ENCODE assay signal across 10 cellular contexts in the genomic region with DNA sequence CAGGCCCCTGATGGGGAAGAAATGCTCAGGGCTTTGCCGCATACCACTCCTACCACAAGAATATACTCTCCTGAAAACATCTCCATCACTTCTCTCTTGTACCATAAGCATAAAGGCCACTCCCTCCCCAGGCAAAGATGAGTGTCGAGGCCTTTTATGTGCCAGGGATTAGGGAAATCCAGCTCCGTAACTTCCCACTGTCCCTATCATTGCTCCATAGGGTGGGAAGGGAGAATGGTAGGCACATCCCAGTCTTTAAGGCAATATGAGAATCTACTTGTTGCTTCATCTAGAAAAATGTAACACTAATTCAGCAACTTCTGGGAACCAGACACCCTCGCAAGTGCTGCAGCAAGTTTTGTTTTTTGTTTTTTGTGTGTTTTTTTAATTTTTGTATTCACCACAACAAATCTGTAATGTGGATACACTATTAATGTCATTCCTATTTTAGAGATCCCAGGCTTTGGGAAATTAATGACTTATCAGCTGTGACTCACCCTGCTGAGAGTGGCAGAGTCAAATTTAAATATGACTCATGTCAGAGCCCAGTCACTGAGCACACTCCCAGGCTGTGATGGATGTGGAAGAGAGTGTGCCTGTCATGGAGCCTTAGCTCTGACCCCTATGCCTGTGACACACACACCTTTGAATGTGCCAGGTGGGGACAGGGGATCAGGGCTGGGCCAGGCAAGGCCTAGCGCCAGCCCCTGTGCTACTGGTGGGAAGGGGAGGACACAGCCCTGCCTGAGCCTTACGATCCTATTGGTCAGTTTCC. TPM values are rescaled to one million over a fixed set of nuclear protein-coding genes. Genes with fewer than 3 reads are reported as not detected.
DNase-seq lines count a peak whose midpoint lies in the region; ATAC-seq and TF ChIP-seq lines count a peak whose summit lies in the region.
"Had no signal": no experiment of that assay in that cellular context is flagged by ENCODE, and none has a peak within 500 bp of the region (broad histone marks: within the 10 kb centered on the region; RNA-seq: fewer than 3 reads in every experiment).

No MANE protein-coding gene starts in this region.

- ATAC-seq in activated T-cell treated with anti-CD3 and anti-CD28 coated beads, Interleukin-2, amount 50 U/mL, for 4 hours: peak; percentile 91 to 95
- ATAC-seq in HG03280 (IDR thresholded peaks at IDR 0.05; ENCODE audit: unreplicated experiment) (peak; percentile 47), HG03097 (IDR thresholded peaks at IDR 0.05; ENCODE audit: low FRiP score, unreplicated experiment) (no peak)

- intact Hi-C loops in activated T-helper 2 cell treated with anti-CD3 and anti-CD28 coated beads, Interferon-gamma antibody, Interleukin-2, Interleukin-4, amounts not matched to agents 10 μg/mL and 5 μg/mL and 100 μg/mL, durations not matched to agents 14 hours and 24 hours and 36 hours (cut with micrococcal nuclease): loop anchor here (1.0 kb wide), 2 partner anchors 17 to 23 kb away; no protein-coding TSS in a partner anchor
- intact Hi-C loops in tibial artery (cut with DNase I; ENCODE audit: low total_unique reads): loop anchor here (5.0 kb wide), 1 partner anchor 35 kb away; no protein-coding TSS in a partner anchor

- no peak overlapping the region for H3K4me3 Mint-ChIP-seq in activated T-cell treated with anti-CD3 and anti-CD28 coated beads, Interleukin-2, amount 50 U/mL, for 4 hours
- H3K4me3 Mint-ChIP-seq in activated T-helper 2 cell treated with anti-CD3 and anti-CD28 coated beads, Interferon-gamma antibody, Interleukin-2, Interleukin-4, amounts not matched to agents 10 μg/mL and 5 μg/mL and 100 μg/mL, durations not matched to agents 14 hours and 24 hours and 36 hours (ENCODE audit: low read depth): no peak overlapping the region
- H3K4me3 Mint-ChIP-seq: neural crest cell had no signal

- peaks cover 58% of the 10 kb centered on the region for H3K4me1 Mint-ChIP-seq in activated T-cell treated with anti-CD3 and anti-CD28 coated beads, Interleukin-2, amount 50 U/mL, for 4 hours (ENCODE audit: low read depth)
- peaks cover 57% of the 10 kb centered on the region for H3K4me1 Mint-ChIP-seq in activated T-helper 2 cell treated with anti-CD3 and anti-CD28 coated beads, Interferon-gamma antibody, Interleukin-2, Interleukin-4, amounts not matched to agents 10 μg/mL and 5 μg/mL and 100 μg/mL, durations not matched to agents 14 hours and 24 hours and 36 hours (ENCODE audit: low read depth)

- peaks cover 0 to 57% (median 32%) of the 10 kb centered on the region in 4 donors for H3K4me1 ChIP-seq in tibial artery

- H3K9me3 Mint-ChIP-seq in activated T-cell treated with anti-CD3 and anti-CD28 coated beads, Interleukin-2, amount 50 U/mL, for 4 hours: no peaks in the 10 kb centered on the region
- no peaks in the 10 kb centered on the region for H3K9me3 Mint-ChIP-seq in activated T-helper 2 cell treated with anti-CD3 and anti-CD28 coated beads, Interferon-gamma antibody, Interleukin-2, Interleukin-4, amounts not matched to agents 10 μg/mL and 5 μg/mL and 100 μg/mL, durations not matched to agents 14 hours and 24 hours and 36 hours
- H3K9me3 Mint-ChIP-seq: neural crest cell had no signal

- peak overlapping the region; percentile 42 to 50 for H3K27ac ChIP-seq in tibial artery
- H3K27ac ChIP-seq: VCaP had no signal

- no peaks in the 10 kb centered on the region for H3K9me3 ChIP-seq in tibial artery

- H3K27me3 Mint-ChIP-seq in activated T-cell treated with anti-CD3 and anti-CD28 coated beads, Interleukin-2, amount 50 U/mL, for 4 hours (ENCODE audit: low read depth): no peaks in the 10 kb centered on the region
- no peaks in the 10 kb centered on the region for H3K27me3 Mint-ChIP-seq in activated T-helper 2 cell treated with anti-CD3 and anti-CD28 coated beads, Interferon-gamma antibody, Interleukin-2, Interleukin-4, amounts not matched to agents 10 μg/mL and 5 μg/mL and 100 μg/mL, durations not matched to agents 14 hours and 24 hours and 36 hours (ENCODE audit: low read depth)

- H3K4me3 ChIP-seq in tibial artery: no peak overlapping the region

- no peak for TF ChIP-seq CTCF in tibial artery (IDR thresholded peaks at IDR 0.05)

- peak overlapping the region; percentile 71 for H3K27ac Mint-ChIP-seq in activated T-helper 2 cell treated with anti-CD3 and anti-CD28 coated beads, Interferon-gamma antibody, Interleukin-2, Interleukin-4, amounts not matched to agents 10 μg/mL and 5 μg/mL and 100 μg/mL, durations not matched to agents 14 hours and 24 hours and 36 hours

- H3K27me3 ChIP-seq in tibial artery: no peaks in the 10 kb centered on the region

- DNase-seq in activated T-cell treated with anti-CD3 and anti-CD28 coated beads, Interleukin-2, amount 50 U/mL, for 4 hours: no peak
- no peak for DNase-seq in activated T-cell treated with anti-CD3 and anti-CD28 coated beads for 4 hours
- no peak for DNase-seq in activated T-helper 2 cell treated with anti-CD3 and anti-CD28 coated beads, Interferon-gamma antibody, Interleukin-2, Interleukin-4, amounts not matched to agents 10 μg/mL and 5 μg/mL and 100 μg/mL, durations not matched to agents 14 hours and 24 hours and 36 hours (ENCODE audit: low spot score)
- DNase-seq in iris pigment epithelial cell (ENCODE audit: low read depth): peak; percentile 85
- DNase-seq in tibial artery: peak; percentile 35 to 68
- no peak for DNase-seq in SHP77 treated with DMSO at 0.1 percent for 48 hours (lab: John Stamatoyannopoulos, UW)

- peaks cover 33% of the 10 kb centered on the region for H3K36me3 Mint-ChIP-seq in activated T-cell treated with anti-CD3 and anti-CD28 coated beads, Interleukin-2, amount 50 U/mL, for 4 hours (ENCODE audit: insufficient read depth)
- H3K36me3 Mint-ChIP-seq in activated T-helper 2 cell treated with anti-CD3 and anti-CD28 coated beads, Interferon-gamma antibody, Interleukin-2, Interleukin-4, amounts not matched to agents 10 μg/mL and 5 μg/mL and 100 μg/mL, durations not matched to agents 14 hours and 24 hours and 36 hours (ENCODE audit: low read depth): peaks cover 20% of the 10 kb centered on the region

- H3K36me3 ChIP-seq in tibial artery: peaks cover 0 to 7% (median 4%) of the 10 kb centered on the region in 3 donors

RNA-seq across cellular contexts. Expression of a gene that starts 23.4 kb away (rescaled TPM):
- 10 to 100 TPM; 17.0 to 19.5 (median 18.8) TPM for total RNA-seq in activated T-cell treated with anti-CD3 and anti-CD28 coated beads, Interleukin-2, amount 50 U/mL, for 4 hours
- 18.1 and 20.0 TPM in 2 replicates for total RNA-seq in activated T-helper 2 cell treated with anti-CD3 and anti-CD28 coated beads, Interferon-gamma antibody, Interleukin-2, Interleukin-4, amounts not matched to agents 10 μg/mL and 5 μg/mL and 100 μg/mL, durations not matched to agents 14 hours and 24 hours and 36 hours

Comparison
In these comparisons a context has a peak if more than half of its experiments do, and no peak if none do; other contexts are left out.
1. DNase-seq: peak in iris pigment epithelial cell (single experiment) and tibial artery (2 of 2); none in activated T-cell treated with anti-CD3 and anti-CD28 coated beads, Interleukin-2, amount 50 U/mL, for 4 hours (single experiment), activated T-cell treated with anti-CD3 and anti-CD28 coated beads for 4 hours (single experiment), activated T-helper 2 cell treated with anti-CD3 and anti-CD28 coated beads, Interferon-gamma antibody, Interleukin-2, Interleukin-4, amounts not matched to agents 10 μg/mL and 5 μg/mL and 100 μg/mL, durations not matched to agents 14 hours and 24 hours and 36 hours (single experiment) and SHP77 treated with DMSO at 0.1 percent for 48 hours (single experiment).